10 cellular contexts compared by ENCODE assay signal in the genomic region with DNA sequence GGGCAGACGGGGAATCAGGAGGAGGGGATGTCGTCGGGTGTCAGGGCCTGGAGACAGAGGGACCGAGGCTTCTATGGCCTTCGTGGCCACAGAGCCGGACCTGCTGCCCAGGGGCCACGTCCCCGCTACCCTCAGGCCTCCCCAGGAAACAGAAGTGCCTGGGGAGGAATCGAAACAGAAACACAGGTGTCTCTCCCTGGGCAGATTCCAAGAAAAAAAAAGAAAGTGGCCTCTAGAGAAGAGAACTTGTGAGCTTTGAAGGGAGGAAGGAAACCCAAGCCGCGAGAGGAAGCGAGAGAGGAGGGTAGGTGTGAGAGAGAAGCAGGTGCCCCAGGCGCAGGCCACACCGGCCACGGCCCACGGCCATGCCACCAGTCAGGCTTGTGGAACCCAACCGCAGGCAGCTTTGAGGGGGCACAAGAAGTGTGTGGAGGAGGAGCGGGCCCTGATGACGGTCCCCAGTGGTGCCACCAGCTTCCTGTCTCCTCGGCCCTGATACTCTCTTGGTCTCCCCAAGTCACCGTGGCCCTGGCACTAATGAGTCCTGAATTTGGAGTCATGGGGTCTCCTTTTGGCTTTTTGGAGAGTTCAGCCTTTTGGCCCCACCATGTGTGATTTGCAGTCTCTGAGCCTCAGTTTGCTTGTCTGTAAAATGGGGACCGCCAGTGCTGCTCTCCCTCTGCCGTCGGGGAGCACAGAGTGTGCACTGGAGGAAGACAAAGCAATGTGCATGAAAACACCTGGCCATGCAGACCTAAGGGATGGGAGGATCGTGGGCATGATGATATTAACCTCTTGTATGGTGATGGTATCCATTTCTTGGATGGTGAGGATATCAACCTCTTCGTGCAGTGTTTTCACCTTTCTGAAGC. TPM values are rescaled to one million over a fixed set of nuclear protein-coding genes. Genes with fewer than 3 reads are reported as not detected.
DNase-seq lines count a peak whose midpoint lies in the region; ATAC-seq and TF ChIP-seq lines count a peak whose summit lies in the region.
"Had no signal": no experiment of that assay in that cellular context is flagged by ENCODE, and none has a peak within 500 bp of the region (broad histone marks: within the 10 kb centered on the region; RNA-seq: fewer than 3 reads in every experiment).

No MANE protein-coding gene starts in this region.

- peak; percentile 72 to 81 for ATAC-seq in activated naive CD4-positive, alpha-beta T cell treated with anti-CD3 and anti-CD28 coated beads, Interleukin-2, amount 50 U/mL, for 72 hours
- no peak for ATAC-seq in GM21447 (IDR thresholded peaks at IDR 0.05; ENCODE audit: unreplicated experiment)

- peaks cover 12% of the 10 kb centered on the region for H3K4me1 Mint-ChIP-seq in neural progenitor cell

- H3K4me3 Mint-ChIP-seq in neural progenitor cell = no peak overlapping the region

- no peaks in the 10 kb centered on the region for H4K20me1 ChIP-seq in neural progenitor cell (ENCODE audit: low read depth)

- no peaks in the 10 kb centered on the region for H3K36me3 ChIP-seq in neural progenitor cell

- H3K36me3 Mint-ChIP-seq in activated naive CD4-positive, alpha-beta T cell treated with anti-CD3 and anti-CD28 coated beads, Interleukin-2, amount 50 U/mL, for 72 hours = peaks cover 0 to 6% of the 10 kb centered on the region in 2 donors
- H3K36me3 Mint-ChIP-seq in neural progenitor cell = no peaks in the 10 kb centered on the region

- H3K4me1 ChIP-seq in neural progenitor cell = no peaks in the 10 kb centered on the region

- H3K4me2 ChIP-seq in neural progenitor cell = no peak overlapping the region

- H3K9me3 ChIP-seq in neural progenitor cell (ENCODE audit: low read depth) = no peaks in the 10 kb centered on the region

- no peak overlapping the region for H3K9ac ChIP-seq in neural progenitor cell

- no peaks in the 10 kb centered on the region for H3F3A ChIP-seq in neural progenitor cell (ENCODE audit: low read depth)

- no peak overlapping the region for H2AFZ ChIP-seq in neural progenitor cell (replicated peaks)

- H3K79me2 ChIP-seq in neural progenitor cell (ENCODE audit: low read depth) = no peaks in the 10 kb centered on the region

- H3K27me3 ChIP-seq in neural progenitor cell = no peaks in the 10 kb centered on the region

- H3K9me3 Mint-ChIP-seq in activated naive CD4-positive, alpha-beta T cell treated with anti-CD3 and anti-CD28 coated beads, Interleukin-2, amount 50 U/mL, for 72 hours = peaks cover 0 to 5% of the 10 kb centered on the region in 2 donors
- no peaks in the 10 kb centered on the region for H3K9me3 Mint-ChIP-seq in neural progenitor cell

- H3K4me3 ChIP-seq in GM12864 (ENCODE audit: low read depth, low read length) (no peak overlapping the region), neural progenitor cell (no peak overlapping the region)

- TF ChIP-seq CTCF in GM12864 (IDR thresholded peaks at IDR 0.05; ENCODE audit: low read depth, low read length, missing control alignments) (no peak), neural progenitor cell (IDR thresholded peaks at IDR 0.05) (no peak)

- no peak overlapping the region for H3K27ac ChIP-seq in neural progenitor cell

- H3K27me3 Mint-ChIP-seq in neural progenitor cell (ENCODE audit: insufficient read depth, low read depth) = peaks cover 8% of the 10 kb centered on the region

- peak overlapping the region; percentile 81 to 97 for H3K27ac Mint-ChIP-seq in activated naive CD4-positive, alpha-beta T cell treated with anti-CD3 and anti-CD28 coated beads, Interleukin-2, amount 50 U/mL, for 72 hours
- no peak overlapping the region for H3K27ac Mint-ChIP-seq in neural progenitor cell

- DNase-seq in GM12864 (ENCODE audit: low read depth) (peak; percentile 22), NCI-H526 treated with DMSO at 0.1 percent for 48 hours (lab: John Stamatoyannopoulos, UW) (no peak), neural progenitor cell (ENCODE audit: low spot score) (no peak), C1 segment of cervical spinal cord (lab: John Stamatoyannopoulos, UW) (no peak)
- DNase-seq in activated CD4-positive, alpha-beta T cell treated with anti-CD3 and anti-CD28 coated beads for 1 hour = peak; percentile 34
- DNase-seq in activated naive CD4-positive, alpha-beta T cell treated with anti-CD3 and anti-CD28 coated beads, Interleukin-2, amount 50 U/mL, for 72 hours (ENCODE audit: low spot score in 2 of 2) = peak; percentile 43 to 67
- peak; percentile 37 for DNase-seq in stimulated activated CD8-positive, alpha-beta memory T cell treated with anti-CD3 and anti-CD28 coated beads, Interleukin-12 subunit alpha, Interleukin-12 subunit beta, amount 100 ng/mL, for 1 hour (ENCODE audit: low read depth)
- DNase-seq: EL had no signal

RNA-seq across cellular contexts. Expression of gene LIF, which starts 25.2 kb away (rescaled TPM):
- total RNA-seq in activated naive CD4-positive, alpha-beta T cell treated with anti-CD3 and anti-CD28 coated beads, Interleukin-2, amount 50 U/mL, for 72 hours = 100 to 1,000 TPM in 1 of 2 donors, 10 to 100 TPM in 1; 68.9 to 522 TPM
- 0.21 and 0.50 TPM in 2 replicates for total RNA-seq in neural progenitor cell (ENCODE audit: low replicate concordance)

RNA-seq across cellular contexts. Expression of gene OSM, which starts 45.3 kb away (rescaled TPM):
- total RNA-seq in activated naive CD4-positive, alpha-beta T cell treated with anti-CD3 and anti-CD28 coated beads, Interleukin-2, amount 50 U/mL, for 72 hours = 10 to 100 TPM; 16.1 to 40.4 TPM
- total RNA-seq in neural progenitor cell (ENCODE audit: low replicate concordance) = not detected in 2 replicates
- total RNA-seq: myocyte had no signal

Comparison
In these comparisons a context has a peak if more than half of its experiments do, and no peak if none do; other contexts are left out.
1. DNase-seq: peak in GM12864 (single experiment), activated CD4-positive, alpha-beta T cell treated with anti-CD3 and anti-CD28 coated beads for 1 hour (single experiment), activated naive CD4-positive, alpha-beta T cell treated with anti-CD3 and anti-CD28 coated beads, Interleukin-2, amount 50 U/mL, for 72 hours (2 of 2) and stimulated activated CD8-positive, alpha-beta memory T cell treated with anti-CD3 and anti-CD28 coated beads, Interleukin-12 subunit alpha, Interleukin-12 subunit beta, amount 100 ng/mL, for 1 hour (single experiment); none in NCI-H526 treated with DMSO at 0.1 percent for 48 hours (single experiment), neural progenitor cell (single experiment) and C1 segment of cervical spinal cord (0 of 14).
2. RNA of gene LIF, which starts 25.2 kb away (total RNA-seq): 68.9 to 522 TPM in activated naive CD4-positive, alpha-beta T cell treated with anti-CD3 and anti-CD28 coated beads, Interleukin-2, amount 50 U/mL, for 72 hours; 0.21 to 0.50 TPM in neural progenitor cell; every median in the first group is over 10 times any median in the second.
3. RNA of gene OSM, which starts 45.3 kb away (total RNA-seq): 16.1 to 40.4 TPM in activated naive CD4-positive, alpha-beta T cell treated with anti-CD3 and anti-CD28 coated beads, Interleukin-2, amount 50 U/mL, for 72 hours; not detected in neural progenitor cell; every median in the first group is over 10 times any median in the second.